ENCODE assay signal across 22 cellular contexts in genomic region chr7:71459137-71459536, GRCh38.
DNase-seq lines count a peak whose midpoint lies in the region; ATAC-seq, FAIRE-seq and TF ChIP-seq lines count a peak whose summit lies in the region.
"Had no signal": no experiment of that assay in that cellular context is flagged by ENCODE, and none has a peak within 500 bp of the region (broad histone marks: within the 10 kb centered on the region; RNA-seq: fewer than 3 reads in every experiment).

No MANE protein-coding gene starts in this region.

- no peak overlapping the region for H3T11ph ChIP-seq in H9 (ENCODE audit: low read length)

- H3K27me3 ChIP-seq in H9 (ENCODE audit: insufficient read depth, low read length) (no peaks in the 10 kb centered on the region), SJCRH30 (no peaks in the 10 kb centered on the region), iPS-20b (ENCODE audit: insufficient read depth, low read length) (no peaks in the 10 kb centered on the region)

- FAIRE-seq in kidney (lab: Jason Lieb, UNC), result no peak
- FAIRE-seq: A549 had no signal

- no peak overlapping the region for H4K91ac ChIP-seq in H9 (ENCODE audit: insufficient read length, low read depth, low read length)

- H3K4me3 ChIP-seq in SJCRH30, result no peak overlapping the region
- no peak overlapping the region for H3K4me3 ChIP-seq in iPS-20b (ENCODE audit: low read length)
- H3K4me3 ChIP-seq in skeletal muscle cell (ENCODE audit: low read depth, low read length), result no peak overlapping the region
- no peak overlapping the region for H3K4me3 ChIP-seq in kidney (ENCODE audit: low read length in 2 of 2)
- H3K4me3 ChIP-seq: A549, PC-9 had no signal

- no peak for TF ChIP-seq CTCF in H9 (conservative IDR thresholded peaks at IDR 0.05)
- no peak for TF ChIP-seq CTCF in kidney (IDR thresholded peaks at IDR 0.05; ENCODE audit: borderline replicate concordance, extremely low read depth, insufficient read depth)

- H2AFZ ChIP-seq in H9 (ENCODE audit: low read length), result no peak overlapping the region
- H2AFZ ChIP-seq: PC-9 had no signal

- no peaks in the 10 kb centered on the region for H3K9me3 Mint-ChIP-seq in H9

- H2BK120ac ChIP-seq in H9 (ENCODE audit: low read depth, low read length, poor library complexity, severe bottlenecking), result no peak overlapping the region

- H4K5ac ChIP-seq in H9 (ENCODE audit: insufficient read length, low read depth, low read length), result no peak overlapping the region

- H2BK5ac ChIP-seq in H9 (ENCODE audit: insufficient read length, low read length), result no peak overlapping the region

- H3K9ac ChIP-seq in H9 (ENCODE audit: extremely low read depth, insufficient read length, low read length) (no peak overlapping the region), iPS-20b (ENCODE audit: low read depth, low read length) (peak overlapping the region; percentile 27; the same call in 1 of the 2 replicates), kidney (ENCODE audit: low read length in 2 of 2) (no peak overlapping the region)

- H3K4ac ChIP-seq in H9 (ENCODE audit: low read depth, low read length), result no peak overlapping the region

- no peak overlapping the region for H3K4me2 ChIP-seq in H9 (ENCODE audit: insufficient read depth, insufficient read length, low read length)
- H3K4me2 ChIP-seq: A549, PC-9 had no signal

- no peak overlapping the region for H3K14ac ChIP-seq in H9 (ENCODE audit: insufficient read depth, low read length)

- H3K79me2 ChIP-seq in H9 (ENCODE audit: insufficient read depth, low read length), result no peaks in the 10 kb centered on the region

- no peaks in the 10 kb centered on the region for H3K9me3 ChIP-seq in H9 (ENCODE audit: control insufficient read depth, low read depth, low read length)
- no peaks in the 10 kb centered on the region for H3K9me3 ChIP-seq in SJCRH30 (replicated peaks)
- H3K9me3 ChIP-seq in iPS-20b (ENCODE audit: insufficient read depth, low read depth, low read length), result no peaks in the 10 kb centered on the region
- no peaks in the 10 kb centered on the region for H3K9me3 ChIP-seq in kidney (ENCODE audit: control insufficient read depth in 1 of 2, low read length in 2 of 2)
- H3K9me3 ChIP-seq: A549 had no signal

- no peaks in the 10 kb centered on the region for H4K20me1 ChIP-seq in H9 (ENCODE audit: control insufficient read depth, insufficient read depth, insufficient read length)

- H2BK15ac ChIP-seq in H9 (ENCODE audit: low read depth, low read length), result no peak overlapping the region

- no peak for DNase-seq in H9
- DNase-seq in SJCRH30, result peak; percentile 34 to 78
- peak; percentile 12 for DNase-seq in skeletal muscle cell (ENCODE audit: low read depth)
- no peak for DNase-seq in kidney
- no peak for DNase-seq in SHP77 (lab: John Stamatoyannopoulos, UW)
- DNase-seq: CD4-positive, CD25-positive, alpha-beta regulatory T cell; DMS79 treated with DMSO at 0.1 percent for 48 hours; GOT3; KBM-7; NCI-H1092; NCI-H1436; NCI-H187 treated with DMSO at 0.1 percent for 48 hours; NCI-H2107; NCI-H2227 treated with DMSO at 0.1 percent for 48 hours; NCI-H510A; PC-9; RPMI8226; SIG-M5 had no signal

- peak overlapping the region; percentile 66 for H3K27ac ChIP-seq in H9 (ENCODE audit: insufficient read length, low read depth, low read length)
- H3K27ac ChIP-seq in SJCRH30, result no peak overlapping the region
- peak overlapping the region; percentile 9 for H3K27ac ChIP-seq in iPS-20b (ENCODE audit: low read length)
- no peak overlapping the region for H3K27ac ChIP-seq in kidney (ENCODE audit: low read depth in 2 of 2, low read length in 2 of 2)
- H3K27ac ChIP-seq: A549, PC-9 had no signal

- no peak for ATAC-seq in GM21381 (IDR thresholded peaks at IDR 0.05; ENCODE audit: unreplicated experiment)
- ATAC-seq: A549, SK-N-SH treated with all-trans-retinoic acid at 6 μM for 48 hours had no signal

- H3K36me3 ChIP-seq in SJCRH30, result no peaks in the 10 kb centered on the region
- no peaks in the 10 kb centered on the region for H3K36me3 ChIP-seq in iPS-20b (ENCODE audit: insufficient read depth, low read depth, low read length)
- H3K36me3 ChIP-seq in kidney (ENCODE audit: control insufficient read depth in 1 of 2, insufficient read depth in 2 of 2, low read length in 2 of 2), result no peaks in the 10 kb centered on the region

- no peaks in the 10 kb centered on the region for H3K79me1 ChIP-seq in H9 (ENCODE audit: insufficient read depth, low read depth, low read length, poor library complexity, severe bottlenecking)

- intact Hi-C loops in kidney (cut with DNase I), result no loop called here

- H3K4me3 Mint-ChIP-seq in H9, result no peak overlapping the region
- H3K4me3 Mint-ChIP-seq: CD4-positive, CD25-positive, alpha-beta regulatory T cell had no signal

- no peak overlapping the region for H4K8ac ChIP-seq in H9 (replicated peaks; ENCODE audit: insufficient read length, low read depth, low read length)

- no peak overlapping the region for H3K18ac ChIP-seq in H9 (ENCODE audit: insufficient read length, low read depth, low read length)

- H3K36me3 Mint-ChIP-seq in H9 (ENCODE audit: insufficient read depth in 1 of 3, low read depth in 3 of 3), result peaks cover 11 to 46% (median 19%) of the 10 kb centered on the region in 3 experiments; a peak in 6 of 7 replicates
- H3K36me3 Mint-ChIP-seq: CD4-positive, CD25-positive, alpha-beta regulatory T cell had no signal

- peaks cover 12% of the 10 kb centered on the region; the same call in 1 of the 2 replicates for H3K4me1 ChIP-seq in H9 (ENCODE audit: insufficient read depth, low read length)
- H3K4me1 ChIP-seq in SJCRH30, result peaks cover 9% of the 10 kb centered on the region; the same call in 1 of the 2 replicates
- H3K4me1 ChIP-seq in iPS-20b (ENCODE audit: insufficient read depth, low read length), result peaks cover 30% of the 10 kb centered on the region
- H3K4me1 ChIP-seq in kidney (ENCODE audit: control insufficient read depth in 1 of 2, insufficient read depth in 1 of 2, low read depth in 1 of 2, low read length in 2 of 2), result no peaks in the 10 kb centered on the region
- H3K4me1 ChIP-seq: A549 had no signal

- no peak overlapping the region for H3K56ac ChIP-seq in H9 (ENCODE audit: insufficient read length, low read depth, low read length)

- no peak overlapping the region for H3K23ac ChIP-seq in H9 (ENCODE audit: insufficient read length, low read depth, low read length)

- H3K27me3 Mint-ChIP-seq in H9 (ENCODE audit: low read depth), result no peaks in the 10 kb centered on the region
- H3K27me3 Mint-ChIP-seq: CD4-positive, CD25-positive, alpha-beta regulatory T cell had no signal

- H3K27ac Mint-ChIP-seq in H9, result peak overlapping the region in 2 of 3 experiments; percentile 65 to 100; a peak in 3 of 7 replicates
- H3K27ac Mint-ChIP-seq: CD4-positive, CD25-positive, alpha-beta regulatory T cell had no signal

- H2BK20ac ChIP-seq in H9 (ENCODE audit: low read depth, low read length, poor library complexity, severe bottlenecking), result no peak overlapping the region

- no peak overlapping the region for H2AK5ac ChIP-seq in H9 (ENCODE audit: insufficient read length, low read length)

- H3K23me2 ChIP-seq in H9 (ENCODE audit: insufficient read length, low read depth, low read length, poor library complexity, severe bottlenecking), result no peaks in the 10 kb centered on the region

- peaks cover 84 to 90% of the 10 kb centered on the region in 2 experiments for H3K4me1 Mint-ChIP-seq in H9
- H3K4me1 Mint-ChIP-seq: CD4-positive, CD25-positive, alpha-beta regulatory T cell had no signal

- no peak overlapping the region for H2BK12ac ChIP-seq in H9 (ENCODE audit: insufficient read length, low read depth, low read length)

Comparison
In these comparisons a context has a peak if more than half of its experiments do, and no peak if none do; other contexts are left out.
1. DNase-seq: peak in SJCRH30 (2 of 2) and skeletal muscle cell (single experiment); none in H9 (single experiment), kidney (single experiment) and SHP77 (0 of 2).
2. H3K27ac ChIP-seq: peak in H9 (single experiment) and iPS-20b (single experiment); none in SJCRH30 (single experiment) and kidney (0 of 2).